In the genomic region with DNA sequence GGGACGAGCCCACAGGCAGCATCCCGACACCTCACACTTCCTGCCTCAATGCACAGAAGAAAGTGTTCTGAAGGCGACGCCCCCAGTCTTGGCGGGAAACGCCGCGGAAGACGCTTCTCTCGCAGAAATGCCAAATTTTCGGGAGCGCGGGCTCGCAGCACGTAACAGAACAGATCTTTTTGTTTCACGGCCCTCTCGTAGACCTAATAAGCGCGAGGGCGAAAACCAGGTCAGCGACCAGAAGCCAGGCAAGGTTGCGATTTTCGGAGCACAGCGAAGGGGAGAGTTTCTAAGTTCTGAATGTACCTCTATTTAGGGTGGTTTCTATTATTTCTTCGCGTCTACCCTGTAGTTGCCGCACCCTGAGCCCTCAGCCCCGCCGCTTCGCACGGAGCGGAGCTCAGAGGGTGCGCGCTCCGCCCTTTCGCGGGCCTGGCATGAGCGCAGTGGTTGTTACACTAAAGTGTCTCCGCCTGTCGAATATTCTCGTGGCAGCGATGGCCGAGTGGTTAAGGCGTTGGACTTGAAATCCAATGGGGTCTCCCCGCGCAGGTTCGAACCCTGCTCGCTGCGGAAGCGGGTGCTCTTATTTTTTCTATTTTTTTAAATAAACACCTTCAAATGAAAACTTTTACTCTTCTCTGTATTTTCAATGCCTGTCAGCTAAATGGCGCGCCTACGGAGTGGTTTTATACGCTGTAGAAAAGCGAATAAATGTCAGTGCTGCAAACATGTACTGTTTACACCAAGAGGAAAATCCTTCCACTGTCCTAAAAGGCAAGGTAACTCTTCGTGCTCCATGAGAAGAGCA, we compare ENCODE assay signal across 1 cellular context.
TF ChIP-seq lines count a peak whose summit lies in the region.

No MANE protein-coding gene starts in this region.

TF ChIP-seq in HEK293, 187 proteins besides CTCF, POLR2A, EP300 and RAD21 (continued from another document and continues in another):
- TF ChIP-seq, protein P1, sequence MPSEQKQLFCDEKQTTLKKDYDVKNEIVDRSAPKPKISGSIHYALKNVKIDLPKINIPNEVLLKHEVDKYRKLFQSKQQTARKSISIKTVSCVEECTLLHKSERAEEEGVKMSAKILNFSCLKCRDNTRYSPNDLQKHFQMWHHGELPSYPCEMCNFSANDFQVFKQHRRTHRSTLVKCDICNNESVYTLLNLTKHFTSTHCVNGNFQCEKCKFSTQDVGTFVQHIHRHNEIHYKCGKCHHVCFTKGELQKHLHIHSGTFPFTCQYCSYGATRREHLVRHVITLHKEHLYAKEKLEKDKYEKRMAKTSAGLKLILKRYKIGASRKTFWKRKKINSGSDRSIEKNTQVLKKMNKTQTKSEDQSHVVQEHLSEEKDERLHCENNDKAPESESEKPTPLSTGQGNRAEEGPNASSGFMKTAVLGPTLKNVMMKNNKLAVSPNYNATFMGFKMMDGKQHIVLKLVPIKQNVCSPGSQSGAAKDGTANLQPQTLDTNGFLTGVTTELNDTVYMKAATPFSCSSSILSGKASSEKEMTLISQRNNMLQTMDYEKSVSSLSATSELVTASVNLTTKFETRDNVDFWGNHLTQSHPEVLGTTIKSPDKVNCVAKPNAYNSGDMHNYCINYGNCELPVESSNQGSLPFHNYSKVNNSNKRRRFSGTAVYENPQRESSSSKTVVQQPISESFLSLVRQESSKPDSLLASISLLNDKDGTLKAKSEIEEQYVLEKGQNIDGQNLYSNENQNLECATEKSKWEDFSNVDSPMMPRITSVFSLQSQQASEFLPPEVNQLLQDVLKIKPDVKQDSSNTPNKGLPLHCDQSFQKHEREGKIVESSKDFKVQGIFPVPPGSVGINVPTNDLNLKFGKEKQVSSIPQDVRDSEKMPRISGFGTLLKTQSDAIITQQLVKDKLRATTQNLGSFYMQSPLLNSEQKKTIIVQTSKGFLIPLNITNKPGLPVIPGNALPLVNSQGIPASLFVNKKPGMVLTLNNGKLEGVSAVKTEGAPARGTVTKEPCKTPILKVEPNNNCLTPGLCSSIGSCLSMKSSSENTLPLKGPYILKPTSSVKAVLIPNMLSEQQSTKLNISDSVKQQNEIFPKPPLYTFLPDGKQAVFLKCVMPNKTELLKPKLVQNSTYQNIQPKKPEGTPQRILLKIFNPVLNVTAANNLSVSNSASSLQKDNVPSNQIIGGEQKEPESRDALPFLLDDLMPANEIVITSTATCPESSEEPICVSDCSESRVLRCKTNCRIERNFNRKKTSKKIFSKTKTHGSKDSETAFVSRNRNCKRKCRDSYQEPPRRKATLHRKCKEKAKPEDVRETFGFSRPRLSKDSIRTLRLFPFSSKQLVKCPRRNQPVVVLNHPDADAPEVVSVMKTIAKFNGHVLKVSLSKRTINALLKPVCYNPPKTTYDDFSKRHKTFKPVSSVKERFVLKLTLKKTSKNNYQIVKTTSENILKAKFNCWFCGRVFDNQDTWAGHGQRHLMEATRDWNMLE (tag by site-specific recombination; conservative IDR thresholded peaks at IDR 0.05; ENCODE audit: low read depth), result peak; percentile 46
- TF ChIP-seq, protein P2, sequence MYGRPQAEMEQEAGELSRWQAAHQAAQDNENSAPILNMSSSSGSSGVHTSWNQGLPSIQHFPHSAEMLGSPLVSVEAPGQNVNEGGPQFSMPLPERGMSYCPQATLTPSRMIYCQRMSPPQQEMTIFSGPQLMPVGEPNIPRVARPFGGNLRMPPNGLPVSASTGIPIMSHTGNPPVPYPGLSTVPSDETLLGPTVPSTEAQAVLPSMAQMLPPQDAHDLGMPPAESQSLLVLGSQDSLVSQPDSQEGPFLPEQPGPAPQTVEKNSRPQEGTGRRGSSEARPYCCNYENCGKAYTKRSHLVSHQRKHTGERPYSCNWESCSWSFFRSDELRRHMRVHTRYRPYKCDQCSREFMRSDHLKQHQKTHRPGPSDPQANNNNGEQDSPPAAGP (tag by site-specific recombination; IDR thresholded peaks at IDR 0.05), result peak; percentile 80
- no peak for TF ChIP-seq ZNF23 (tag by site-specific recombination; IDR thresholded peaks at IDR 0.05; ENCODE audit: borderline replicate concordance)
- peak; percentile 68; the same call in 1 of the 2 replicates for TF ChIP-seq ZNF777 (tag by site-specific recombination; IDR thresholded peaks at IDR 0.05; ENCODE audit: borderline replicate concordance)
- TF ChIP-seq, protein P3, sequence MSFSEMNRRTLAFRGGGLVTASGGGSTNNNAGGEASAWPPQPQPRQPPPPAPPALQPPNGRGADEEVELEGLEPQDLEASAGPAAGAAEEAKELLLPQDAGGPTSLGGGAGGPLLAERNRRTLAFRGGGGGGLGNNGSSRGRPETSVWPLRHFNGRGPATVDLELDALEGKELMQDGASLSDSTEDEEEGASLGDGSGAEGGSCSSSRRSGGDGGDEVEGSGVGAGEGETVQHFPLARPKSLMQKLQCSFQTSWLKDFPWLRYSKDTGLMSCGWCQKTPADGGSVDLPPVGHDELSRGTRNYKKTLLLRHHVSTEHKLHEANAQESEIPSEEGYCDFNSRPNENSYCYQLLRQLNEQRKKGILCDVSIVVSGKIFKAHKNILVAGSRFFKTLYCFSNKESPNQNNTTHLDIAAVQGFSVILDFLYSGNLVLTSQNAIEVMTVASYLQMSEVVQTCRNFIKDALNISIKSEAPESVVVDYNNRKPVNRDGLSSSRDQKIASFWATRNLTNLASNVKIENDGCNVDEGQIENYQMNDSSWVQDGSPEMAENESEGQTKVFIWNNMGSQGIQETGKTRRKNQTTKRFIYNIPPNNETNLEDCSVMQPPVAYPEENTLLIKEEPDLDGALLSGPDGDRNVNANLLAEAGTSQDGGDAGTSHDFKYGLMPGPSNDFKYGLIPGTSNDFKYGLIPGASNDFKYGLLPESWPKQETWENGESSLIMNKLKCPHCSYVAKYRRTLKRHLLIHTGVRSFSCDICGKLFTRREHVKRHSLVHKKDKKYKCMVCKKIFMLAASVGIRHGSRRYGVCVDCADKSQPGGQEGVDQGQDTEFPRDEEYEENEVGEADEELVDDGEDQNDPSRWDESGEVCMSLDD (tag by site-specific recombination; IDR thresholded peaks at IDR 0.05), result peak; percentile 27; the same call in 1 of the 2 replicates
- TF ChIP-seq, protein P4, sequence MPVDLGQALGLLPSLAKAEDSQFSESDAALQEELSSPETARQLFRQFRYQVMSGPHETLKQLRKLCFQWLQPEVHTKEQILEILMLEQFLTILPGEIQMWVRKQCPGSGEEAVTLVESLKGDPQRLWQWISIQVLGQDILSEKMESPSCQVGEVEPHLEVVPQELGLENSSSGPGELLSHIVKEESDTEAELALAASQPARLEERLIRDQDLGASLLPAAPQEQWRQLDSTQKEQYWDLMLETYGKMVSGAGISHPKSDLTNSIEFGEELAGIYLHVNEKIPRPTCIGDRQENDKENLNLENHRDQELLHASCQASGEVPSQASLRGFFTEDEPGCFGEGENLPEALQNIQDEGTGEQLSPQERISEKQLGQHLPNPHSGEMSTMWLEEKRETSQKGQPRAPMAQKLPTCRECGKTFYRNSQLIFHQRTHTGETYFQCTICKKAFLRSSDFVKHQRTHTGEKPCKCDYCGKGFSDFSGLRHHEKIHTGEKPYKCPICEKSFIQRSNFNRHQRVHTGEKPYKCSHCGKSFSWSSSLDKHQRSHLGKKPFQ (tag by site-specific recombination; IDR thresholded peaks at IDR 0.05), result peak; percentile 12; the same call in 1 of the 2 replicates
- TF ChIP-seq ZFHX2 (tag by site-specific recombination; conservative IDR thresholded peaks at IDR 0.05), result peak; percentile 38; the same call in 1 of the 2 replicates
- TF ChIP-seq, protein P5, sequence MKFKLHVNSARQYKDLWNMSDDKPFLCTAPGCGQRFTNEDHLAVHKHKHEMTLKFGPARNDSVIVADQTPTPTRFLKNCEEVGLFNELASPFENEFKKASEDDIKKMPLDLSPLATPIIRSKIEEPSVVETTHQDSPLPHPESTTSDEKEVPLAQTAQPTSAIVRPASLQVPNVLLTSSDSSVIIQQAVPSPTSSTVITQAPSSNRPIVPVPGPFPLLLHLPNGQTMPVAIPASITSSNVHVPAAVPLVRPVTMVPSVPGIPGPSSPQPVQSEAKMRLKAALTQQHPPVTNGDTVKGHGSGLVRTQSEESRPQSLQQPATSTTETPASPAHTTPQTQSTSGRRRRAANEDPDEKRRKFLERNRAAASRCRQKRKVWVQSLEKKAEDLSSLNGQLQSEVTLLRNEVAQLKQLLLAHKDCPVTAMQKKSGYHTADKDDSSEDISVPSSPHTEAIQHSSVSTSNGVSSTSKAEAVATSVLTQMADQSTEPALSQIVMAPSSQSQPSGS (tag by site-specific recombination; IDR thresholded peaks at IDR 0.05; ENCODE audit: low read depth), result no peak
- TF ChIP-seq ZNF324 (tag by site-specific recombination; IDR thresholded peaks at IDR 0.05), result peak; percentile 94
- TF ChIP-seq ZNF623 (tag by site-specific recombination; IDR thresholded peaks at IDR 0.05), result peak; percentile 22
- peak; percentile 46; the same call in 1 of the 2 replicates for TF ChIP-seq ZFP69B (tag by site-specific recombination; IDR thresholded peaks at IDR 0.05)
- no peak for TF ChIP-seq ZNF560 (tag by site-specific recombination; IDR thresholded peaks at IDR 0.05; ENCODE audit: borderline replicate concordance)
- peak; percentile 96 for TF ChIP-seq ZNF561 (tag by site-specific recombination; IDR thresholded peaks at IDR 0.05; ENCODE audit: borderline replicate concordance)
- TF ChIP-seq, protein P6, sequence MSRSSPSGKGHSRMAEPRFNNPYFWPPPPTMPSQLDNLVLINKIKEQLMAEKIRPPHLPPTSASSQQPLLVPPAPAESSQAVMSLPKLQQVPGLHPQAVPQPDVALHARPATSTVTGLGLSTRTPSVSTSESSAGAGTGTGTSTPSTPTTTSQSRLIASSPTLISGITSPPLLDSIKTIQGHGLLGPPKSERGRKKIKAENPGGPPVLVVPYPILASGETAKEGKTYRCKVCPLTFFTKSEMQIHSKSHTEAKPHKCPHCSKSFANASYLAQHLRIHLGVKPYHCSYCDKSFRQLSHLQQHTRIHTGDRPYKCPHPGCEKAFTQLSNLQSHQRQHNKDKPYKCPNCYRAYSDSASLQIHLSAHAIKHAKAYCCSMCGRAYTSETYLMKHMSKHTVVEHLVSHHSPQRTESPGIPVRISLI (tag by site-specific recombination; IDR thresholded peaks at IDR 0.05), result peak; percentile 57
- TF ChIP-seq, protein P7, sequence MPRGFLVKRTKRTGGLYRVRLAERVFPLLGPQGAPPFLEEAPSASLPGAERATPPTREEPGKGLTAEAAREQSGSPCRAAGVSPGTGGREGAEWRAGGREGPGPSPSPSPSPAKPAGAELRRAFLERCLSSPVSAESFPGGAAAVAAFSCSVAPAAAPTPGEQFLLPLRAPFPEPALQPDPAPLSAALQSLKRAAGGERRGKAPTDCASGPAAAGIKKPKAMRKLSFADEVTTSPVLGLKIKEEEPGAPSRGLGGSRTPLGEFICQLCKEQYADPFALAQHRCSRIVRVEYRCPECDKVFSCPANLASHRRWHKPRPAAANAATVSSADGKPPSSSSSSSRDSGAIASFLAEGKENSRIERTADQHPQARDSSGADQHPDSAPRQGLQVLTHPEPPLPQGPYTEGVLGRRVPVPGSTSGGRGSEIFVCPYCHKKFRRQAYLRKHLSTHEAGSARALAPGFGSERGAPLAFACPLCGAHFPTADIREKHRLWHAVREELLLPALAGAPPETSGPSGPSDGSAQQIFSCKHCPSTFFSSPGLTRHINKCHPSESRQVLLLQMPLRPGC (tag by site-specific recombination; IDR thresholded peaks at IDR 0.05), result no peak
- peak; percentile 90 for TF ChIP-seq ZNF610 (tag by site-specific recombination; IDR thresholded peaks at IDR 0.05; ENCODE audit: borderline replicate concordance)
- peak; percentile 70 for TF ChIP-seq TRIM28 (IDR thresholded peaks at IDR 0.05; ENCODE audit: borderline replicate concordance, low read length)
- peak; percentile 51; the same call in 1 of the 2 replicates for TF ChIP-seq KLF9 (tag by site-specific recombination; IDR thresholded peaks at IDR 0.05; ENCODE audit: low read depth)
- TF ChIP-seq ZNF2 (tag by site-specific recombination; IDR thresholded peaks at IDR 0.05), result peak; percentile 79
- TF ChIP-seq, protein P8, sequence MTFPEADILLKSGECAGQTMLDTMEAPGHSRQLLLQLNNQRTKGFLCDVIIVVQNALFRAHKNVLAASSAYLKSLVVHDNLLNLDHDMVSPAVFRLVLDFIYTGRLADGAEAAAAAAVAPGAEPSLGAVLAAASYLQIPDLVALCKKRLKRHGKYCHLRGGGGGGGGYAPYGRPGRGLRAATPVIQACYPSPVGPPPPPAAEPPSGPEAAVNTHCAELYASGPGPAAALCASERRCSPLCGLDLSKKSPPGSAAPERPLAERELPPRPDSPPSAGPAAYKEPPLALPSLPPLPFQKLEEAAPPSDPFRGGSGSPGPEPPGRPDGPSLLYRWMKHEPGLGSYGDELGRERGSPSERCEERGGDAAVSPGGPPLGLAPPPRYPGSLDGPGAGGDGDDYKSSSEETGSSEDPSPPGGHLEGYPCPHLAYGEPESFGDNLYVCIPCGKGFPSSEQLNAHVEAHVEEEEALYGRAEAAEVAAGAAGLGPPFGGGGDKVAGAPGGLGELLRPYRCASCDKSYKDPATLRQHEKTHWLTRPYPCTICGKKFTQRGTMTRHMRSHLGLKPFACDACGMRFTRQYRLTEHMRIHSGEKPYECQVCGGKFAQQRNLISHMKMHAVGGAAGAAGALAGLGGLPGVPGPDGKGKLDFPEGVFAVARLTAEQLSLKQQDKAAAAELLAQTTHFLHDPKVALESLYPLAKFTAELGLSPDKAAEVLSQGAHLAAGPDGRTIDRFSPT (tag by site-specific recombination; IDR thresholded peaks at IDR 0.05), result 0 out of 2 replicates have a peak, but pooled peaks have one; percentile 46
- TF ChIP-seq ZNF394 (tag by site-specific recombination; IDR thresholded peaks at IDR 0.05; ENCODE audit: borderline replicate concordance), result peak; percentile 68
- peak; percentile 61; the same call in 1 of the 2 replicates for TF ChIP-seq ZNF76 (tag by site-specific recombination; IDR thresholded peaks at IDR 0.05; ENCODE audit: borderline replicate concordance, low read depth)
- TF ChIP-seq SP7 (tag by site-specific recombination; IDR thresholded peaks at IDR 0.05), result peak; percentile 82
- TF ChIP-seq SALL2 (tag by site-specific recombination; IDR thresholded peaks at IDR 0.05; ENCODE audit: borderline replicate concordance), result no peak
- peak; percentile 58; the same call in 1 of the 2 replicates for TF ChIP-seq SP3 (tag by site-specific recombination; IDR thresholded peaks at IDR 0.05)
- no peak for TF ChIP-seq ZNF211 (tag by site-specific recombination; IDR thresholded peaks at IDR 0.05; ENCODE audit: low read depth)
- peak; percentile 88 for TF ChIP-seq ZNF501 (tag by site-specific recombination; IDR thresholded peaks at IDR 0.05)
- no peak for TF ChIP-seq ZNF416 (tag by site-specific recombination; IDR thresholded peaks at IDR 0.05)
- no peak for TF ChIP-seq ZNF341 (tag by site-specific recombination; IDR thresholded peaks at IDR 0.05; ENCODE audit: low read depth)
- TF ChIP-seq, protein P9, sequence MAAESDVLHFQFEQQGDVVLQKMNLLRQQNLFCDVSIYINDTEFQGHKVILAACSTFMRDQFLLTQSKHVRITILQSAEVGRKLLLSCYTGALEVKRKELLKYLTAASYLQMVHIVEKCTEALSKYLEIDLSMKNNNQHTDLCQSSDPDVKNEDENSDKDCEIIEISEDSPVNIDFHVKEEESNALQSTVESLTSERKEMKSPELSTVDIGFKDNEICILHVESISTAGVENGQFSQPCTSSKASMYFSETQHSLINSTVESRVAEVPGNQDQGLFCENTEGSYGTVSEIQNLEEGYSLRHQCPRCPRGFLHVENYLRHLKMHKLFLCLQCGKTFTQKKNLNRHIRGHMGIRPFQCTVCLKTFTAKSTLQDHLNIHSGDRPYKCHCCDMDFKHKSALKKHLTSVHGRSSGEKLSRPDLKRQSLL (tag by site-specific recombination; IDR thresholded peaks at IDR 0.05), result 0 out of 2 replicates have a peak, but pooled peaks have one; percentile 5
